12 cellular contexts compared by ENCODE assay signal in genomic region chr18:34370704-34371405, GRCh38.
"Had no signal": no experiment of that assay in that cellular context is flagged by ENCODE, and none has a peak within 500 bp of the region (broad histone marks: within the 10 kb centered on the region; RNA-seq: fewer than 3 reads in every experiment).

No MANE protein-coding gene starts in this region.

- ATAC-seq: esophagus mucosa; right lobe of liver; stimulated activated naive CD8-positive, alpha-beta T cell treated with anti-CD3 and anti-CD28 coated beads, Interleukin-15, Interleukin-2, amounts not matched to agents 100 U/mL and 50 U/mL, for 24 hours; T-helper 17 cell had no signal

- FAIRE-seq: endometrium had no signal

- DNase-seq: activated CD4-positive, alpha-beta memory T cell treated with anti-CD3 and anti-CD28 coated beads, Interleukin-2, amount 10 ng/mL, durations not matched to agents 7 days and 5 days; activated effector memory CD4-positive, alpha-beta T cell treated with anti-CD3 and anti-CD28 coated beads, Interleukin-2, amount 50 U/mL, for 16 hours; activated T-cell treated with anti-CD3 and anti-CD28 coated beads, Interleukin-2, amount 50 U/mL, for 48 hours; adrenal gland; nephron progenitor cell; right lobe of liver; stimulated activated naive CD8-positive, alpha-beta T cell treated with anti-CD3 and anti-CD28 coated beads, Interleukin-15, Interleukin-2, amounts not matched to agents 100 U/mL and 50 U/mL, for 24 hours; T-helper 17 cell; transverse colon; WERI-Rb-1 had no signal
